ENCODE assay signal across 8 cellular contexts in the genomic region with DNA sequence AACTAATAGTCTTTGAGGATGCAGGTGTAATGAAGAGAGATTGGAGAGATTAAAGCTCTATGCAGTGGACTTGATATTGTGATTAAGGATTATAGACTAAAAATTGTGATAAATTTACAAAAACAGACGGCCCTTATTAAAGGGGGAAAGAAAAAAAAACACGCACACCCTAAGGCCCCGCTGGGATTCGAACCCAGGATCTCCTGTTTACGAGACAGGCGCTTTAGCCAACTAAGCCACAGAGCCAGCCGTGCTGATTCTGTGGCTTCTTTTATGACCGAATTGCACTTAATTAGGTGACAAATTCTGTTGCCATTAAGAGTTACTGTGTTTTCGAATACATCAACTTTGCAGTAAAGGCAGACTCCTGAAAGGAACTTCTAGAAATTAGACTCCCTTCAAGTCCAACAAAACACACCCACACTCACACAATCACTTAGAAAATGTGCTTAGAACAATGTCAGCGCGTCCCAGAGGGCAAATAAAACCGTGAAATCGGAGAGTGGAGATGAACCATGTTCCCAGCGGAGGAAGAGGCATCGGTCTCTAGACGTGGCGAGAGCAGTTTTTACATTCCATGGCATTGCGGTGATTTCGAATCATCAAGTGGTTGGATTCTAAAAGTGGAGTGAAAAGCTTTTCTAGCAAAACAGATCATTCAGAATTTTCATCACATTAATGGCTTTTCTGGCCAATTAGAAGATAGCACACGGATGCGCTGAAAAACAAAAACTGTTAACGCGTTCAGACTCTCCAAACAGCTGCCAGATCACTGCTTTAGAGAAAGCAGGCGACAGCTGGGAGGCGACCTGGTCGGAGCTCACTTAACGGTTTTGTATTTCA.
DNase-seq lines count a peak whose midpoint lies in the region; ATAC-seq and TF ChIP-seq lines count a peak whose summit lies in the region.

No MANE protein-coding gene starts in this region.

- DNase-seq in activated T-cell treated with anti-CD3 and anti-CD28 coated beads for 24 hours (ENCODE audit: low read depth) = peak; percentile 72
- DNase-seq in activated T-cell treated with anti-CD3 and anti-CD28 coated beads, Interleukin-2, amount 50 U/mL, for 1 hour = no peak
- DNase-seq in NCI-H1092 treated with DMSO at 0.1 percent for 48 hours (lab: John Stamatoyannopoulos, UW) = peak; percentile 73
- DNase-seq in T-helper 17 cell = no peak
- DNase-seq in colonic mucosa = peak; percentile 63
- no peak for DNase-seq in memory B cell (ENCODE audit: low spot score in 2 of 2)
- peak; percentile 11 to 75 for DNase-seq in stimulated activated effector memory CD8-positive, alpha-beta T cell treated with anti-CD3 and anti-CD28 coated beads, Interleukin-12 subunit alpha, Interleukin-12 subunit beta, amount 100 ng/mL, for 72 hours (ENCODE audit: low spot score in 2 of 2)
- no peak for DNase-seq in occipital lobe (lab: John Stamatoyannopoulos, UW)

- no peaks in the 10 kb centered on the region for H3K36me3 ChIP-seq in colonic mucosa

- H3K27ac ChIP-seq in colonic mucosa = no peak overlapping the region

- H3K9me3 ChIP-seq in T-helper 17 cell (ENCODE audit: control insufficient read depth, low read length, poor library complexity, severe bottlenecking) (no peaks in the 10 kb centered on the region), colonic mucosa (no peaks in the 10 kb centered on the region)

- intact Hi-C loops in colonic mucosa (cut with DNase I) = no loop called here

- peak overlapping the region; percentile 15 for H3K4me3 ChIP-seq in colonic mucosa

- H3K27me3 Mint-ChIP-seq in T-helper 17 cell = peaks cover 59% of the 10 kb centered on the region
- peaks cover 21% of the 10 kb centered on the region for H3K27me3 Mint-ChIP-seq in memory B cell

- H3K4me3 Mint-ChIP-seq in T-helper 17 cell (peak overlapping the region; percentile 77), memory B cell (peak overlapping the region; percentile 65)
- peak overlapping the region; percentile 62 for H3K4me3 Mint-ChIP-seq in stimulated activated effector memory CD8-positive, alpha-beta T cell treated with anti-CD3 and anti-CD28 coated beads, Interleukin-12 subunit alpha, Interleukin-12 subunit beta, amount 100 ng/mL, for 72 hours

- H3K4me1 ChIP-seq in colonic mucosa = no peaks in the 10 kb centered on the region

- H3K36me3 Mint-ChIP-seq in T-helper 17 cell (ENCODE audit: low read depth) (no peaks in the 10 kb centered on the region), memory B cell (no peaks in the 10 kb centered on the region)
- H3K36me3 Mint-ChIP-seq in stimulated activated effector memory CD8-positive, alpha-beta T cell treated with anti-CD3 and anti-CD28 coated beads, Interleukin-12 subunit alpha, Interleukin-12 subunit beta, amount 100 ng/mL, for 72 hours = peaks cover 9% of the 10 kb centered on the region

- no peak overlapping the region for H3K27ac Mint-ChIP-seq in T-helper 17 cell
- no peak overlapping the region for H3K27ac Mint-ChIP-seq in memory B cell
- H3K27ac Mint-ChIP-seq in stimulated activated effector memory CD8-positive, alpha-beta T cell treated with anti-CD3 and anti-CD28 coated beads, Interleukin-12 subunit alpha, Interleukin-12 subunit beta, amount 100 ng/mL, for 72 hours = peak overlapping the region; percentile 63

- ATAC-seq in T-helper 17 cell = no peak
- no peak for ATAC-seq in memory B cell (ENCODE audit: low read depth)
- ATAC-seq in stimulated activated effector memory CD8-positive, alpha-beta T cell treated with anti-CD3 and anti-CD28 coated beads, Interleukin-12 subunit alpha, Interleukin-12 subunit beta, amount 100 ng/mL, for 72 hours = peak; percentile 19

- TF ChIP-seq CTCF in colonic mucosa (IDR thresholded peaks at IDR 0.05) = no peak

- H3K4me1 Mint-ChIP-seq in T-helper 17 cell = peaks cover 8% of the 10 kb centered on the region
- peaks cover 4% of the 10 kb centered on the region for H3K4me1 Mint-ChIP-seq in memory B cell
- peaks cover 6% of the 10 kb centered on the region for H3K4me1 Mint-ChIP-seq in stimulated activated effector memory CD8-positive, alpha-beta T cell treated with anti-CD3 and anti-CD28 coated beads, Interleukin-12 subunit alpha, Interleukin-12 subunit beta, amount 100 ng/mL, for 72 hours

- H3K9me3 Mint-ChIP-seq in memory B cell = peaks cover 1% of the 10 kb centered on the region
- no peaks in the 10 kb centered on the region for H3K9me3 Mint-ChIP-seq in stimulated activated effector memory CD8-positive, alpha-beta T cell treated with anti-CD3 and anti-CD28 coated beads, Interleukin-12 subunit alpha, Interleukin-12 subunit beta, amount 100 ng/mL, for 72 hours

- no peaks in the 10 kb centered on the region for H3K27me3 ChIP-seq in colonic mucosa

- H3K9ac ChIP-seq in colonic mucosa (ENCODE audit: low read depth in 2 of 2, low read length in 2 of 2) = no peak overlapping the region

Comparison
In these comparisons a context has a peak if more than half of its experiments do, and no peak if none do; other contexts are left out.
1. DNase-seq: peak in activated T-cell treated with anti-CD3 and anti-CD28 coated beads for 24 hours (single experiment), NCI-H1092 treated with DMSO at 0.1 percent for 48 hours (single experiment), colonic mucosa (single experiment) and stimulated activated effector memory CD8-positive, alpha-beta T cell treated with anti-CD3 and anti-CD28 coated beads, Interleukin-12 subunit alpha, Interleukin-12 subunit beta, amount 100 ng/mL, for 72 hours (2 of 2); none in activated T-cell treated with anti-CD3 and anti-CD28 coated beads, Interleukin-2, amount 50 U/mL, for 1 hour (single experiment), T-helper 17 cell (0 of 3), memory B cell (0 of 2) and occipital lobe (single experiment).
2. Peak in every context shown above with its lines, with median percentiles within 50 percentile points of each other: H3K4me3 Mint-ChIP-seq.